In the genomic region with DNA sequence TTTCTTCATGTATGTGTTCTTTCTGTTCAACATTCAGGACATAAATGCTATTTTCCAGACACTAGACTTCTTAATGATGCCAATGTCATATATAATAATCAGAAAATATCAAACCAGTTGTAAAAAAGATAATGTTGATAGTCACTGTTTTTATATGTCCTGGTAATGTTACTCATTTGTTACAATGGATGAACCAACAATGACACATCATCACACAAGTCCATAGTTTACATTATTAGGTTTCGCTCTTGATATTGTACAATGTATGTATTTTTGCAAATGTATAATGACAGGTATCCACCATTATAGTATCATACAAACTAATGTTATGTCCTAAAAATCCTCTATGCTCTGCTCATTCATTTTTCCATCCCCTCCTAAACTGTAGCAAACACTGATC, we compare ENCODE assay signal across 22 cellular contexts.
DNase-seq lines count a peak whose midpoint lies in the region; ATAC-seq, FAIRE-seq and TF ChIP-seq lines count a peak whose summit lies in the region.
"Had no signal": no experiment of that assay in that cellular context is flagged by ENCODE, and none has a peak within 500 bp of the region (broad histone marks: within the 10 kb centered on the region; RNA-seq: fewer than 3 reads in every experiment).

No MANE protein-coding gene starts in this region.

- H3K9me2 ChIP-seq in PC-3 (replicated peaks; ENCODE audit: low read length) = no peaks in the 10 kb centered on the region

- peak overlapping the region; percentile 76 for H3K9ac ChIP-seq in PC-3 (ENCODE audit: low read length)
- H3K9ac ChIP-seq: GM23248 had no signal

- H3K79me2 ChIP-seq in PC-3 (ENCODE audit: low read length) = no peaks in the 10 kb centered on the region

- H4K20me1 ChIP-seq in PC-3 (ENCODE audit: low read length) = no peaks in the 10 kb centered on the region

- intact Hi-C loops in PC-3 (cut with micrococcal nuclease) = loop anchor here (2.0 to 10.0 kb wide), 4 partner anchors 35 to 581 kb away; no protein-coding TSS in a partner anchor

- no TSS peak for BruUV-seq in PC-3 (replicated peaks; lab: Mats Ljungman, UMichigan)

- CTCF ChIA-PET in PC-3 (lab: Charles Lee) = no interaction called here
- CTCF ChIA-PET in RWPE1 (lab: Yijun Ruan, JAX) = no interaction called here

- H3K36me3 ChIP-seq in PC-3 (ENCODE audit: low read depth, low read length) (no peaks in the 10 kb centered on the region), bronchial epithelial cell (ENCODE audit: control insufficient read depth, insufficient read depth, low read length) (no peaks in the 10 kb centered on the region)
- H3K36me3 ChIP-seq: HAP-1 had no signal

- no peaks in the 10 kb centered on the region for H3K27me3 ChIP-seq in PC-3 (ENCODE audit: low read length)
- H3K27me3 ChIP-seq in bronchial epithelial cell (ENCODE audit: control insufficient read depth, insufficient read depth, low read length) = no peaks in the 10 kb centered on the region
- no peaks in the 10 kb centered on the region for H3K27me3 ChIP-seq in foreskin keratinocyte

- POLR2A ChIA-PET in PC-3 (lab: Charles Lee; ENCODE audit: unreplicated experiment) = no interaction called here
- POLR2A ChIA-PET in RWPE1 (lab: Yijun Ruan, JAX; ENCODE audit: low non-redundant PET) = no interaction called here

- TF ChIP-seq CTCF in PC-3 (conservative IDR thresholded peaks at IDR 0.05; ENCODE audit: low read depth, low read length) = no peak
- TF ChIP-seq CTCF in bronchial epithelial cell (IDR thresholded peaks at IDR 0.05; ENCODE audit: insufficient read depth, low read length, severe bottlenecking) = no peak
- TF ChIP-seq CTCF in foreskin keratinocyte (conservative IDR thresholded peaks at IDR 0.05) = no peak
- TF ChIP-seq CTCF in RWPE1 (conservative IDR thresholded peaks at IDR 0.05; ENCODE audit: low read depth) = no peak

- ATAC-seq in PC-3 = peak; percentile 85
- peak; percentile 21 for ATAC-seq in foreskin keratinocyte
- no peak for ATAC-seq in HG03139 (IDR thresholded peaks at IDR 0.05; ENCODE audit: unreplicated experiment)
- ATAC-seq: CD8-positive, alpha-beta T cell had no signal

- peaks cover 14% of the 10 kb centered on the region for H3F3A ChIP-seq in PC-3 (ENCODE audit: low read length, unreplicated experiment)

- H3K4me1 ChIP-seq in PC-3 (ENCODE audit: insufficient read depth, low read length) (peaks cover 34% of the 10 kb centered on the region), foreskin keratinocyte (no peaks in the 10 kb centered on the region)
- H3K4me1 ChIP-seq: Caco-2 had no signal

- H3K27ac ChIP-seq in PC-3 (ENCODE audit: low read length) (peak overlapping the region; percentile 96), foreskin keratinocyte (no peak overlapping the region), RWPE1 (no peak overlapping the region), caudate nucleus (ENCODE audit: low read depth, low read length) (no peak overlapping the region)
- H3K27ac ChIP-seq: GM23248 had no signal

- peak overlapping the region; percentile 66 for H3K4me2 ChIP-seq in PC-3 (ENCODE audit: low read length)

- H3K9me3 ChIP-seq in PC-3 (ENCODE audit: low read length) = no peaks in the 10 kb centered on the region
- H3K9me3 ChIP-seq: Caco-2, HAP-1 had no signal

- FAIRE-seq in bronchial epithelial cell (lab: Jason Lieb, UNC) = no peak
- FAIRE-seq: D721Med, GM12891, GM19239, H1 had no signal

- H3K4me3 ChIP-seq in PC-3 (ENCODE audit: low read length) (peak overlapping the region; percentile 11; the same call in 1 of the 2 replicates), bronchial epithelial cell (ENCODE audit: low read depth, low read length) (no peak overlapping the region)
- H3K4me3 ChIP-seq: GM23248, HAP-1 had no signal

- DNase-seq in HCEC 1CT (peak; percentile 25), PC-3 (peak; percentile 83), bronchial epithelial cell (ENCODE audit: low read depth) (peak; percentile 25), foreskin keratinocyte (no peak), hepatic stellate cell (ENCODE audit: low spot score) (no peak), RWPE1 (ENCODE audit: low spot score) (no peak), caudate nucleus (lab: John Stamatoyannopoulos, UW) (no peak)
- DNase-seq: C1 segment of cervical spinal cord; Caco-2; CD4-positive, CD25-positive, alpha-beta regulatory T cell; CD8-positive, alpha-beta T cell; DMS 273 treated with DMSO at 0.1 percent for 48 hours; DMS79; EL; GF-D8; GM23248 had no signal

- no peak overlapping the region for H2AFZ ChIP-seq in PC-3 (ENCODE audit: low read length)
- H2AFZ ChIP-seq: GM23248 had no signal

Comparison
In these comparisons a context has a peak if more than half of its experiments do, and no peak if none do; other contexts are left out.
1. DNase-seq: peak in HCEC 1CT (single experiment), PC-3 (single experiment) and bronchial epithelial cell (single experiment); none in foreskin keratinocyte (0 of 2), hepatic stellate cell (single experiment), RWPE1 (single experiment) and caudate nucleus (0 of 61).